In the genomic region with DNA sequence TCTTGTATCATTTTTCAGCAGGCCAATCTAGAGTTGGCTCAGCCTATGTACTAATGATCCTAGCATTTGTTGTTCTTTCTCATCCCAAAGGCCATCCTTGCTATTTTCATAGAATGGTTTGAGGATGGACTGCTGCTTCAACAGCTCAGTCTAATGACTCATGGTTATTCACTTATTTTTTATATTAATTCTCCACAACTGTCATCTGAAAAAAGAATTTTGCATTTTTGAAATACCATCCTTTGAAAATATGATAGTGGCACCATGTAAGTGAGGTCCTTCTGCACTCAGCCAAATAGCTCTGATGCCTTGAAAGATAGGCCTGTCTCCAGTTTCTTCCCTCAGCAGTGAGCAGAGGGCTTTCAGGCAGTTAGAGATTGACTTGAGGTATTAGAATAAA, we compare ENCODE assay signal across 25 cellular contexts.
A peak's percentile ranks its signal among the peaks of the same experiment; 100 is the strongest.
DNase-seq lines count a peak whose midpoint lies in the region; ATAC-seq and TF ChIP-seq lines count a peak whose summit lies in the region.
"Had no signal": no experiment of that assay in that cellular context is flagged by ENCODE, and none has a peak within 500 bp of the region (broad histone marks: within the 10 kb centered on the region; RNA-seq: fewer than 3 reads in every experiment).

No MANE protein-coding gene starts in this region.

- no TSS peak for BruUV-seq in OCI-LY7 (replicated peaks; lab: Mats Ljungman, UMichigan)

- ATAC-seq in foreskin keratinocyte, result peak; percentile 48
- no peak for ATAC-seq in GM21576 (IDR thresholded peaks at IDR 0.05; ENCODE audit: unreplicated experiment)
- ATAC-seq: K562, Panc1, right lobe of liver had no signal

- H3K4me3 ChIP-seq in skeletal muscle satellite cell (ENCODE audit: low read length) (no peak overlapping the region), neural progenitor cell (no peak overlapping the region), OCI-LY7 (ENCODE audit: low read depth, low read length, poor library complexity, severe bottlenecking) (no peak overlapping the region)
- H3K4me3 ChIP-seq: K562, MG63, right lobe of liver had no signal

- H3K4me1 ChIP-seq in foreskin keratinocyte (no peaks in the 10 kb centered on the region), skeletal muscle satellite cell (ENCODE audit: control insufficient read depth, insufficient read depth, low read length) (peaks cover 18% of the 10 kb centered on the region), neural progenitor cell (no peaks in the 10 kb centered on the region), OCI-LY7 (ENCODE audit: insufficient read depth, low read length, poor library complexity, severe bottlenecking) (no peaks in the 10 kb centered on the region)
- H3K4me1 ChIP-seq: right lobe of liver had no signal

- peaks cover 6% of the 10 kb centered on the region for H3K9me3 Mint-ChIP-seq in neural progenitor cell

- POLR2A ChIA-PET in OCI-LY7 (lab: Charles Lee), result no interaction called here

- no peak overlapping the region for H3K27ac Mint-ChIP-seq in neural progenitor cell
- H3K27ac Mint-ChIP-seq: activated CD4-positive, alpha-beta memory T cell treated with anti-CD3 and anti-CD28 coated beads, Interleukin-2, amount 10 ng/mL, durations not matched to agents 7 days and 5 days; activated naive CD8-positive, alpha-beta T cell treated with anti-CD3 and anti-CD28 coated beads for 36 hours had no signal

- no peak for TF ChIP-seq CTCF in foreskin keratinocyte (conservative IDR thresholded peaks at IDR 0.05)
- TF ChIP-seq CTCF in neural progenitor cell (IDR thresholded peaks at IDR 0.05), result no peak
- TF ChIP-seq CTCF in OCI-LY7 (conservative IDR thresholded peaks at IDR 0.05; ENCODE audit: low read length), result no peak

- H3K9me2 ChIP-seq in OCI-LY7 (ENCODE audit: insufficient read depth, low read length), result no peaks in the 10 kb centered on the region

- H2AFZ ChIP-seq in neural progenitor cell (replicated peaks), result no peak overlapping the region
- no peak overlapping the region for H2AFZ ChIP-seq in OCI-LY7 (ENCODE audit: low read length)

- H3K4me1 Mint-ChIP-seq in neural progenitor cell, result no peaks in the 10 kb centered on the region
- H3K4me1 Mint-ChIP-seq: activated CD4-positive, alpha-beta memory T cell treated with anti-CD3 and anti-CD28 coated beads, Interleukin-2, amount 10 ng/mL, durations not matched to agents 7 days and 5 days; activated naive CD8-positive, alpha-beta T cell treated with anti-CD3 and anti-CD28 coated beads for 36 hours had no signal

- no peaks in the 10 kb centered on the region for H3K27me3 ChIP-seq in foreskin keratinocyte
- H3K27me3 ChIP-seq in skeletal muscle satellite cell (ENCODE audit: control insufficient read depth, insufficient read depth, low read length), result no peaks in the 10 kb centered on the region
- no peaks in the 10 kb centered on the region for H3K27me3 ChIP-seq in neural progenitor cell
- H3K27me3 ChIP-seq: MG63, right lobe of liver had no signal

- peak overlapping the region; percentile 14 for H3K4me2 ChIP-seq in skeletal muscle satellite cell (ENCODE audit: low read length)
- no peak overlapping the region for H3K4me2 ChIP-seq in neural progenitor cell
- H3K4me2 ChIP-seq in OCI-LY7 (ENCODE audit: low read length), result no peak overlapping the region

- H4K20me1 ChIP-seq in neural progenitor cell (ENCODE audit: low read depth) (no peaks in the 10 kb centered on the region), OCI-LY7 (ENCODE audit: insufficient read depth, low read length) (no peaks in the 10 kb centered on the region)

- H3K4me3 Mint-ChIP-seq in neural progenitor cell, result no peak overlapping the region
- H3K4me3 Mint-ChIP-seq: activated CD4-positive, alpha-beta memory T cell treated with anti-CD3 and anti-CD28 coated beads, Interleukin-2, amount 10 ng/mL, durations not matched to agents 7 days and 5 days; activated naive CD8-positive, alpha-beta T cell treated with anti-CD3 and anti-CD28 coated beads for 36 hours; nephron had no signal

- no peaks in the 10 kb centered on the region for H3K27me3 Mint-ChIP-seq in neural progenitor cell (ENCODE audit: insufficient read depth, low read depth)
- H3K27me3 Mint-ChIP-seq: activated CD4-positive, alpha-beta memory T cell treated with anti-CD3 and anti-CD28 coated beads, Interleukin-2, amount 10 ng/mL, durations not matched to agents 7 days and 5 days; activated naive CD8-positive, alpha-beta T cell treated with anti-CD3 and anti-CD28 coated beads for 36 hours; type B pancreatic cell had no signal

- intact Hi-C loops in OCI-LY7 (cut with micrococcal nuclease; ENCODE audit: unreplicated experiment), result no loop called here

- no peaks in the 10 kb centered on the region for H3K79me2 ChIP-seq in neural progenitor cell (ENCODE audit: low read depth)
- H3K79me2 ChIP-seq in OCI-LY7 (ENCODE audit: insufficient read depth, low read depth, low read length), result no peaks in the 10 kb centered on the region

- H3K36me3 ChIP-seq in skeletal muscle satellite cell (ENCODE audit: insufficient read depth, low read length) (no peaks in the 10 kb centered on the region), neural progenitor cell (no peaks in the 10 kb centered on the region), OCI-LY7 (ENCODE audit: insufficient read depth, low read length) (no peaks in the 10 kb centered on the region)
- H3K36me3 ChIP-seq: MG63, right lobe of liver had no signal

- H3K9ac ChIP-seq in skeletal muscle satellite cell (ENCODE audit: low read depth, low read length) (no peak overlapping the region), neural progenitor cell (no peak overlapping the region)

- DNase-seq in GM03348 (ENCODE audit: low spot score) (peak; percentile 67), NCI-H226 (peak; percentile 83), foreskin keratinocyte (peak in 1 of 2 donors; percentile 18), NCI-H524 (lab: John Stamatoyannopoulos, UW) (no peak), neural progenitor cell (ENCODE audit: low spot score) (no peak), OCI-LY7 (ENCODE audit: low spot score) (no peak)
- DNase-seq: activated CD4-positive, alpha-beta memory T cell treated with anti-CD3 and anti-CD28 coated beads, Interleukin-2, amount 10 ng/mL, durations not matched to agents 7 days and 5 days; activated effector memory CD4-positive, alpha-beta T cell treated with Interleukin-2 at 50 U/mL for 16 hours; activated naive CD8-positive, alpha-beta T cell treated with anti-CD3 and anti-CD28 coated beads for 36 hours; cerebellar nuclear complex; foreskin fibroblast; GDM1; hippocampal formation; MG63; NCI-H1417 treated with DMSO at 0.1 percent for 48 hours; NCI-H510A treated with DMSO at 0.1 percent for 48 hours; NK-92 treated with Interleukin-12 subunit alpha and Interleukin-12 subunit beta, amount 100 ng/mL, for 24 hours; right lobe of liver; SIG-M5 had no signal

- no peaks in the 10 kb centered on the region for H3F3A ChIP-seq in neural progenitor cell (ENCODE audit: low read depth)

- H3K9me3 ChIP-seq in skeletal muscle satellite cell (replicated peaks; ENCODE audit: low read length) (no peaks in the 10 kb centered on the region), neural progenitor cell (ENCODE audit: low read depth) (no peaks in the 10 kb centered on the region), OCI-LY7 (ENCODE audit: low read length) (no peaks in the 10 kb centered on the region)
- H3K9me3 ChIP-seq: right lobe of liver had no signal

- H3K27ac ChIP-seq in foreskin keratinocyte, result no peak overlapping the region
- no peak overlapping the region for H3K27ac ChIP-seq in neural progenitor cell
- H3K27ac ChIP-seq in OCI-LY7 (ENCODE audit: low read depth, low read length, poor library complexity, severe bottlenecking), result no peak overlapping the region
- H3K27ac ChIP-seq: right lobe of liver had no signal

- peaks cover 2% of the 10 kb centered on the region for H3K36me3 Mint-ChIP-seq in neural progenitor cell
- H3K36me3 Mint-ChIP-seq: activated naive CD8-positive, alpha-beta T cell treated with anti-CD3 and anti-CD28 coated beads for 36 hours; type B pancreatic cell had no signal

- CTCF ChIA-PET in OCI-LY7 (lab: Charles Lee; ENCODE audit: unreplicated experiment), result no interaction called here

Comparison
In these comparisons a context has a peak if more than half of its experiments do, and no peak if none do; other contexts are left out.
1. DNase-seq: peak in GM03348 (single experiment) and NCI-H226 (single experiment); none in NCI-H524 (0 of 2), neural progenitor cell (single experiment) and OCI-LY7 (single experiment).